In the genomic region with DNA sequence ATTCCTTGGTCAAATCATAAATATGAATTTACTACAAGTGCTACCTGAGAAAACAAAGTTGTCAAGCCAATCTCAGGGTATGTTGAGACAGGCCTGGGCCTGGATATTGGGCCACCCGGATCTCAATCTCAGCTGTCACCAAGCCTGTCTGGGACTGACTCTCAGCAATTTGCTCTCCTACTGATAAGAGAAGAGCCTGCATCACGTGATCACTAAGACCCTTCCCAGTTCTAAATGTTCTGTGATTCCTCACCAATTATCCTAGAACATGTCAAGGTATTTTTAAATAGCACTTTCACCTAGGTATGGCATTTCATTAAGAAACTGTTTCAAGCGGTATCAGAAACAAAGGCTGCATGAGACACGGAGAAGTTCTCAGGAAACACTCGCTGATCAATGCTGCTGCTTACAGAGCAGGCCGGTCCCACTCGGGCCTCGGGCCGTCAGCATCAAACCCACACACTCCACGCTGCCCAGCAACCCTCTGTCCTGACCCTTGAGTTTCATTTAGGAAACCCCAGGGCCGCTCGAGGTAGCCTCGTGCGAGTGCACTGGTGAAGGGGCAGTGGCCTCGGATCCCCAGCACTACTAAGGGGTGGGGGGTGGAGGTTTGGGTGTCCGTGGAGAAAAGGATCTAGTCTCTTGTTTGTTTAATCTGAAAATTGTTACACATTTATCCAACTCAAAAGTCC, we compare ENCODE assay signal across 9 cellular contexts. TPM values are rescaled to one million over a fixed set of nuclear protein-coding genes. Genes with fewer than 3 reads are reported as not detected.
DNase-seq lines count a peak whose midpoint lies in the region; ATAC-seq, FAIRE-seq and TF ChIP-seq lines count a peak whose summit lies in the region.
"Had no signal": no experiment of that assay in that cellular context is flagged by ENCODE, and none has a peak within 500 bp of the region (broad histone marks: within the 10 kb centered on the region; RNA-seq: fewer than 3 reads in every experiment).

No MANE protein-coding gene starts in this region.

- BruUV-seq in endothelial cell of umbilical vein (replicated peaks; lab: Mats Ljungman, UMichigan) = no TSS peak

- intact Hi-C loops in CD14-positive monocyte (cut with micrococcal nuclease) = loop anchor here in 1 of 2 donors (5.0 to 10.0 kb wide), 3 partner anchors 274 to 874 kb away; no protein-coding TSS in a partner anchor
- intact Hi-C loops in endothelial cell of umbilical vein (cut with micrococcal nuclease) = loop anchor here (1.0 kb wide), 1 partner anchor 591 kb away; no protein-coding TSS in a partner anchor

- POLR2A ChIA-PET in endothelial cell of umbilical vein (lab: Charles Lee) = interaction anchor here (0.6 to 1.0 kb wide), 2 partner anchors 266 to 923 kb away, joined by 3 to 5 read pairs; no protein-coding TSS in a partner anchor

- H3K36me3 ChIP-seq in RWPE2 (ENCODE audit: low read depth) = peaks cover 89% of the 10 kb centered on the region
- peaks cover 32 to 52% of the 10 kb centered on the region in 2 experiments for H3K36me3 ChIP-seq in endothelial cell of umbilical vein (ENCODE audit: control insufficient read depth in 2 of 2, extremely low read depth in 1 of 2, insufficient read depth in 2 of 2, low read length in 2 of 2)
- H3K36me3 ChIP-seq in neural progenitor cell = peaks cover 7% of the 10 kb centered on the region

- DNase-seq in CD14-positive monocyte (ENCODE audit: low spot score) = no peak
- no peak for DNase-seq in RWPE2 (ENCODE audit: low spot score)
- DNase-seq in endothelial cell of umbilical vein (ENCODE audit: low read depth, low spot score) = peak; percentile 32
- no peak for DNase-seq in neural progenitor cell (ENCODE audit: low spot score)
- no peak for DNase-seq in ACHN
- no peak for DNase-seq in Kasumi-1 (lab: John Stamatoyannopoulos, UW)
- DNase-seq: NCI-H1417 treated with DMSO at 0.1 percent for 48 hours had no signal

- H3K27ac Mint-ChIP-seq in CD14-positive monocyte = peak overlapping the region; percentile 97 to 100 (median 99)
- no peak overlapping the region for H3K27ac Mint-ChIP-seq in neural progenitor cell

- no peaks in the 10 kb centered on the region for H3K9me1 ChIP-seq in endothelial cell of umbilical vein (replicated peaks; ENCODE audit: control insufficient read depth, extremely low read depth, insufficient read depth, low read length)

- H3F3A ChIP-seq in neural progenitor cell (ENCODE audit: low read depth) = peaks cover 25% of the 10 kb centered on the region

- no peak for FAIRE-seq in endothelial cell of umbilical vein (lab: Jason Lieb, UNC)

- ATAC-seq in RWPE2 (ENCODE audit: low read depth) = no peak
- ATAC-seq in HG02852 (IDR thresholded peaks at IDR 0.05; ENCODE audit: unreplicated experiment) = no peak
- ATAC-seq in GM21423 (IDR thresholded peaks at IDR 0.05; ENCODE audit: unreplicated experiment) = no peak

- H3K9ac ChIP-seq in endothelial cell of umbilical vein (replicated peaks; ENCODE audit: extremely low read depth, insufficient read depth, low read length) (peak overlapping the region; percentile 100), neural progenitor cell (no peak overlapping the region)

- no peaks in the 10 kb centered on the region for H3K9me3 ChIP-seq in RWPE2 (ENCODE audit: severe bottlenecking)
- H3K9me3 ChIP-seq in endothelial cell of umbilical vein (replicated peaks; ENCODE audit: control insufficient read depth, insufficient read depth, low read length) = no peaks in the 10 kb centered on the region
- H3K9me3 ChIP-seq in neural progenitor cell (ENCODE audit: low read depth) = no peaks in the 10 kb centered on the region

- H4K20me1 ChIP-seq in endothelial cell of umbilical vein (replicated peaks; ENCODE audit: control insufficient read depth, extremely low read depth, insufficient read depth, low read length) (no peaks in the 10 kb centered on the region), neural progenitor cell (ENCODE audit: low read depth) (peaks cover 72% of the 10 kb centered on the region)

- TF ChIP-seq POLR2A in endothelial cell of umbilical vein (IDR thresholded peaks at IDR 0.05; ENCODE audit: low read depth, low read length) = peak; percentile 75

- H3K4me1 ChIP-seq in RWPE2 (ENCODE audit: insufficient read depth, poor library complexity, severe bottlenecking) (peaks cover 50% of the 10 kb centered on the region), endothelial cell of umbilical vein (ENCODE audit: control insufficient read depth, extremely low read depth, insufficient read depth, low read length) (peaks cover 56% of the 10 kb centered on the region), neural progenitor cell (peaks cover 18% of the 10 kb centered on the region)

- peaks cover 63% of the 10 kb centered on the region for H3K4me1 Mint-ChIP-seq in CD14-positive monocyte
- peaks cover 36% of the 10 kb centered on the region for H3K4me1 Mint-ChIP-seq in neural progenitor cell

- H2AFZ ChIP-seq in endothelial cell of umbilical vein (ENCODE audit: low read depth, low read length) (no peak overlapping the region), neural progenitor cell (replicated peaks) (no peak overlapping the region)

- peak overlapping the region; percentile 94 to 96 for H3K4me3 Mint-ChIP-seq in CD14-positive monocyte
- peak overlapping the region; percentile 21 for H3K4me3 Mint-ChIP-seq in neural progenitor cell

- peaks cover 76% of the 10 kb centered on the region for H3K79me2 ChIP-seq in endothelial cell of umbilical vein (ENCODE audit: control insufficient read depth, insufficient read depth, low read length)
- H3K79me2 ChIP-seq in neural progenitor cell (ENCODE audit: low read depth) = peaks cover 58% of the 10 kb centered on the region

- peaks cover 0 to 6% (median 4%) of the 10 kb centered on the region in 3 donors for H3K27me3 Mint-ChIP-seq in CD14-positive monocyte (ENCODE audit: low read depth in 3 of 3)
- peaks cover 14% of the 10 kb centered on the region for H3K27me3 Mint-ChIP-seq in neural progenitor cell (ENCODE audit: insufficient read depth, low read depth)

- CTCF ChIA-PET in endothelial cell of umbilical vein (lab: Charles Lee) = interaction anchor here (1.1 to 2.7 kb wide), 5 partner anchors 143 to 584 kb away, joined by 3 to 24 read pairs (median 7); no protein-coding TSS in a partner anchor

- no peaks in the 10 kb centered on the region for H3K27me3 ChIP-seq in RWPE2 (ENCODE audit: insufficient read depth, poor library complexity, severe bottlenecking)
- no peaks in the 10 kb centered on the region for H3K27me3 ChIP-seq in endothelial cell of umbilical vein (ENCODE audit: control insufficient read depth in 2 of 2, insufficient read depth in 2 of 2, low read length in 2 of 2)
- H3K27me3 ChIP-seq in neural progenitor cell = no peaks in the 10 kb centered on the region

- dilution Hi-C loops in endothelial cell of umbilical vein (cut with MboI; ENCODE audit: extremely low pct_ligation_motif_present, low sequenced_read_pairs) = no loop called here

- TF ChIP-seq CTCF in CD14-positive monocyte (IDR thresholded peaks at IDR 0.05) (no peak), RWPE2 (IDR thresholded peaks at IDR 0.05; ENCODE audit: poor library complexity, severe bottlenecking) (no peak), endothelial cell of umbilical vein (IDR thresholded peaks at IDR 0.05; ENCODE audit: extremely low read depth in 1 of 2, insufficient read depth in 1 of 2, low read depth in 1 of 2, low read length in 2 of 2) (no peak), neural progenitor cell (IDR thresholded peaks at IDR 0.05) (no peak)

- H3K27ac ChIP-seq in RWPE2 (ENCODE audit: poor library complexity, severe bottlenecking) (peak overlapping the region; percentile 99), endothelial cell of umbilical vein (ENCODE audit: insufficient read depth, low read depth, low read length) (peak overlapping the region; percentile 95), neural progenitor cell (no peak overlapping the region)

- in situ Hi-C loops in ACHN (cut with HindIII; ENCODE audit: low pct_ligation_motif_present, low pct_unique_long_range_greater_than_20kb, low sequenced_read_pairs) = no loop called here

- peaks cover 0 to 14% (median under 1%) of the 10 kb centered on the region in 7 donors for H3K9me3 Mint-ChIP-seq in CD14-positive monocyte
- no peaks in the 10 kb centered on the region for H3K9me3 Mint-ChIP-seq in neural progenitor cell

- H3K36me3 Mint-ChIP-seq in CD14-positive monocyte (peaks cover 75 to 86% of the 10 kb centered on the region in 2 donors), neural progenitor cell (peaks cover 50% of the 10 kb centered on the region)

- peak overlapping the region; percentile 71 for H3K4me3 ChIP-seq in RWPE2 (ENCODE audit: severe bottlenecking)
- peak overlapping the region; percentile 89 to 95 (median 92) for H3K4me3 ChIP-seq in endothelial cell of umbilical vein (replicated peaks in 1 of 3; ENCODE audit: insufficient read depth in 1 of 3, low read depth in 1 of 3, low read length in 3 of 3)
- H3K4me3 ChIP-seq in neural progenitor cell = no peak overlapping the region

- H3K4me2 ChIP-seq in endothelial cell of umbilical vein (ENCODE audit: insufficient read depth, low read length) = peak overlapping the region; percentile 95
- H3K4me2 ChIP-seq in neural progenitor cell = no peak overlapping the region

TF ChIP-seq in endothelial cell of umbilical vein, 7 proteins besides CTCF, POLR2A, EP300 and RAD21:
- no peak for TF ChIP-seq GATA2 (IDR thresholded peaks at IDR 0.05; ENCODE audit: insufficient read depth, insufficient read length, low read depth, low read length)

RNA-seq across cellular contexts. Expression of a gene that starts 4.1 kb away (rescaled TPM):
- polyA plus RNA-seq in CD14-positive monocyte = 100 to 1,000 TPM; 499 to 510 TPM
- 307 and 330 TPM in 2 replicates for total RNA-seq in endothelial cell of umbilical vein
- 144 and 183 TPM in 2 replicates for polyA plus RNA-seq in endothelial cell of umbilical vein
- polyA plus RNA-seq in endothelial cell of umbilical vein (2011; cell fraction: cytosol; rRNA removed) = 117 and 146 TPM in 2 replicates
- polyA plus RNA-seq in endothelial cell of umbilical vein (2011; cell fraction: nucleus; rRNA removed) = 913 and 1,014 TPM in 2 replicates
- 258 and 323 TPM in 2 replicates for polyA plus RNA-seq in endothelial cell of umbilical vein (2012)
- polyA minus RNA-seq in endothelial cell of umbilical vein = 717 and 821 TPM in 2 replicates
- 6.0 TPM for polyA minus RNA-seq in endothelial cell of umbilical vein (2011; cell fraction: cytosol; rRNA and poly(A)+ RNA removed)
- polyA minus RNA-seq in endothelial cell of umbilical vein (2011; cell fraction: nucleus; rRNA and poly(A)+ RNA removed) = 1,291 and 1,303 TPM in 2 replicates
- 8.7 and 11.9 TPM in 2 replicates for total RNA-seq in neural progenitor cell (ENCODE audit: low replicate concordance)

Comparison
In these comparisons a context has a peak if more than half of its experiments do, and no peak if none do; other contexts are left out.
1. RNA of a gene that starts 4.1 kb away (total RNA-seq): 307 to 330 TPM in endothelial cell of umbilical vein; 8.7 to 11.9 TPM in neural progenitor cell; every median in the first group is over 10 times any median in the second.